8 cellular contexts compared by ENCODE assay signal in the genomic region with DNA sequence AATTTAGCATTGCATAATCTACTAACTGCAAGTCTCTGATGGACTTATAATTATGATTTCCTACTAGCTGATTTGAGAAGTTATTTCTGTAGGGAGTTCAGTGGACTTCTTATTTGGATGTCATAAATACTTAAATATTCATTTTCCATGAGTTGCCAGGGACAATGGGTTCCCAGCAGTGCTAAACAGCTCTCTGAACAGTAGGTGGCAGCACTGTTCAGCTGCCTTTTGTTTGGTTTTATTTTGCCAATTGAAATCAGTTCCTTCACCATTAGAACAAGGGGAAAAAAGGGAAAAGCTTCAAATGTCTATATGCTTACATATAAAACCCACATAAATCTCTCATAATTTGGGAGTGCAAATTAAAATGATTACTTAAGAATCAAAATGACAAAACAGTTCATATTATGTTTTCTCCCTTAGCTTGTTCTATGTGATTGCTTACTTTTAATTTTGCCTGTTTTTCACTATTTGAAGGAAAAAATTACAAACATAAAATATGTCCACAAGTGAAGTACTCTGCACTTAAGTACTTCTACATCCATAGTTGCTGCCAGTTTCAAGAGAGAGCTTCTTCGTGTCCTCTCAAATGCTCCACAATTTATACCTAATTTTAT.
DNase-seq lines count a peak whose midpoint lies in the region; ATAC-seq and TF ChIP-seq lines count a peak whose summit lies in the region.

No MANE protein-coding gene starts in this region.

- no peaks in the 10 kb centered on the region for H3K4me1 ChIP-seq in gastroesophageal sphincter

- DNase-seq in AG08395 (ENCODE audit: low spot score) (peak; percentile 42), NCI-H1105 treated with DMSO at 0.1 percent for 48 hours (lab: John Stamatoyannopoulos, UW) (peak; percentile 70), WERI-Rb-1 (peak; percentile 39), progenitor cell of endocrine pancreas (ENCODE audit: low spot score, unreplicated experiment) (peak; percentile 27)
- no peak for DNase-seq in activated effector memory CD4-positive, alpha-beta T cell treated with anti-CD3 and anti-CD28 coated beads, Interleukin-2, amount 50 U/mL, for 16 hours

- H3K4me1 Mint-ChIP-seq in progenitor cell of endocrine pancreas (ENCODE audit: low read depth): peaks cover 20% of the 10 kb centered on the region

- H3K27ac Mint-ChIP-seq in progenitor cell of endocrine pancreas: peak overlapping the region; percentile 31

- no peak for TF ChIP-seq EP300 in gastroesophageal sphincter (IDR thresholded peaks at IDR 0.05)

- H3K27me3 Mint-ChIP-seq in progenitor cell of endocrine pancreas: no peaks in the 10 kb centered on the region

- H3K4me3 ChIP-seq in WERI-Rb-1 (ENCODE audit: low read depth, low read length) (no peak overlapping the region), gastroesophageal sphincter (no peak overlapping the region)

- ATAC-seq in HG02588 (IDR thresholded peaks at IDR 0.05; ENCODE audit: unreplicated experiment): peak; percentile 73
- no peak for ATAC-seq in gastroesophageal sphincter

- H3K27me3 ChIP-seq in WERI-Rb-1 (ENCODE audit: insufficient read depth, low read depth, severe bottlenecking) (no peaks in the 10 kb centered on the region), gastroesophageal sphincter (peaks cover 5% of the 10 kb centered on the region)

- peak; percentile 86 for TF ChIP-seq CTCF in GM12873 (IDR thresholded peaks at IDR 0.05; ENCODE audit: insufficient read depth, low read depth, low read length, missing control alignments)
- TF ChIP-seq CTCF in WERI-Rb-1 (IDR thresholded peaks at IDR 0.05; ENCODE audit: low read depth, low read length): peak; percentile 81
- TF ChIP-seq CTCF in gastroesophageal sphincter (IDR thresholded peaks at IDR 0.05): peak; percentile 40 to 83 (median 51)
- peak; percentile 98 for TF ChIP-seq CTCF in progenitor cell of endocrine pancreas (IDR thresholded peaks at IDR 0.05; ENCODE audit: unreplicated experiment)

- no peak for TF ChIP-seq POLR2A in gastroesophageal sphincter (IDR thresholded peaks at IDR 0.05)

- H3K27ac ChIP-seq in WERI-Rb-1: no peak overlapping the region
- no peak overlapping the region for H3K27ac ChIP-seq in gastroesophageal sphincter

- H3K4me3 Mint-ChIP-seq in progenitor cell of endocrine pancreas (ENCODE audit: low read depth): peak overlapping the region; percentile 21

- 80 to 100% methylated on average over 1 of the region's 1 CpG for WGBS in gastroesophageal sphincter (ENCODE audit: low coverage in 1 of 2), 2 donors

- peaks cover 2% of the 10 kb centered on the region for H3K9me3 Mint-ChIP-seq in progenitor cell of endocrine pancreas (ENCODE audit: low read depth)

- H3K9me3 ChIP-seq in WERI-Rb-1 (ENCODE audit: severe bottlenecking): no peaks in the 10 kb centered on the region
- no peaks in the 10 kb centered on the region for H3K9me3 ChIP-seq in gastroesophageal sphincter

- H3K36me3 ChIP-seq in WERI-Rb-1: no peaks in the 10 kb centered on the region
- H3K36me3 ChIP-seq in gastroesophageal sphincter: no peaks in the 10 kb centered on the region

- H3K36me3 Mint-ChIP-seq in progenitor cell of endocrine pancreas (ENCODE audit: insufficient read depth): peaks cover 2% of the 10 kb centered on the region
